9 cellular contexts compared by ENCODE assay signal in genomic region chr19:19463348-19464117, GRCh38. TPM values are rescaled to one million over a fixed set of nuclear protein-coding genes. Genes with fewer than 3 reads are reported as not detected.
DNase-seq lines count a peak whose midpoint lies in the region; TF ChIP-seq lines count a peak whose summit lies in the region.
"Had no signal": no experiment of that assay in that cellular context is flagged by ENCODE, and none has a peak within 500 bp of the region (broad histone marks: within the 10 kb centered on the region; RNA-seq: fewer than 3 reads in every experiment).

No MANE protein-coding gene starts in this region.

- H3K9me3 Mint-ChIP-seq in nephron progenitor cell: peaks cover 32% of the 10 kb centered on the region

- CTCF ChIA-PET in AG04450 (lab: Charles Lee): no interaction called here

- H3K9me3 ChIP-seq in AG04450 (ENCODE audit: control insufficient read depth, insufficient read depth, low read length): peaks cover 28% of the 10 kb centered on the region

- peaks cover 4% of the 10 kb centered on the region for H3K27me3 Mint-ChIP-seq in nephron progenitor cell (ENCODE audit: low read depth, poor library complexity)

- H3K27ac ChIP-seq in AG04450 (ENCODE audit: low read depth, low read length) (peak overlapping the region; percentile 84), epithelial cell of prostate (peak overlapping the region; percentile 46)

- peak overlapping the region; percentile 72 for H3K4me3 Mint-ChIP-seq in nephron progenitor cell

- peak overlapping the region; percentile 91 for H3K27ac Mint-ChIP-seq in nephron progenitor cell

- TF ChIP-seq CTCF in AG04450 (IDR thresholded peaks at IDR 0.05; ENCODE audit: low read depth, low read length): no peak
- TF ChIP-seq CTCF in nephron progenitor cell (IDR thresholded peaks at IDR 0.05): no peak
- TF ChIP-seq CTCF in GM13977 (IDR thresholded peaks at IDR 0.05; ENCODE audit: extremely low read depth, insufficient read depth, missing control alignments): no peak

- H3K4me3 ChIP-seq in AG04450 (ENCODE audit: low read depth, low read length): 0 out of 2 replicates have a peak overlapping the region, but pooled peaks have one; percentile 10

- no peaks in the 10 kb centered on the region for H3K27me3 ChIP-seq in AG04450 (ENCODE audit: control insufficient read depth, insufficient read depth, low read length)

- peaks cover 64% of the 10 kb centered on the region for H3K4me1 Mint-ChIP-seq in nephron progenitor cell

- POLR2A ChIA-PET in AG04450 (lab: Yijun Ruan, JAX): interaction anchor here (0.6 to 1.3 kb wide), 3 partner anchors 22 to 124 kb away, joined by 3 to 5 read pairs (median 3); partner anchors contain the start of gene GATAD2A

- no peak for DNase-seq in AG04450 (ENCODE audit: low read depth, low spot score)
- peak; percentile 93 for DNase-seq in LHCN-M2 (ENCODE audit: low read depth)
- no peak for DNase-seq in epithelial cell of prostate (ENCODE audit: low read depth, low spot score)
- no peak for DNase-seq in nephron progenitor cell
- DNase-seq in SHP77 (lab: John Stamatoyannopoulos, UW): no peak
- no peak for DNase-seq in ACHN
- no peak for DNase-seq in GM13977 (ENCODE audit: low spot score)
- DNase-seq in activated CD4-positive, CD25-positive, alpha-beta regulatory T cell treated with anti-CD3 and anti-CD28 coated beads, Interleukin-2, amount 50 U/mL, for 72 hours: no peak
- DNase-seq: Kasumi-1 had no signal

- in situ Hi-C loops in ACHN (cut with HindIII; ENCODE audit: low pct_ligation_motif_present, low pct_unique_long_range_greater_than_20kb, low sequenced_read_pairs): no loop called here
- in situ Hi-C loops in GM13977 (cut with MboI; ENCODE audit: low pct_unique_long_range_greater_than_20kb, low sequenced_read_pairs, unreplicated experiment): no loop called here

- peaks cover 43% of the 10 kb centered on the region for H3K36me3 Mint-ChIP-seq in nephron progenitor cell (ENCODE audit: low read depth)

RNA-seq across cellular contexts. Expression of gene TSSK6, which starts 51.8 kb away (rescaled TPM):
- polyA plus RNA-seq in AG04450 (2011; rRNA removed): 1.0 and 1.7 TPM in 2 replicates
- 0.48 and 0.60 TPM in 2 replicates for polyA minus RNA-seq in AG04450 (2011; rRNA and poly(A)+ RNA removed)
- total RNA-seq in LHCN-M2 (2014; rRNA removed): 2.4 TPM in 2 replicates
- 1.3 TPM for polyA plus RNA-seq in LHCN-M2 (2012)

RNA-seq across cellular contexts. Expression of gene NDUFA13, which starts 52.5 kb away (rescaled TPM):
- polyA plus RNA-seq in AG04450 (2011; rRNA removed): 388 and 454 TPM in 2 replicates
- 86.2 and 132 TPM in 2 replicates for polyA minus RNA-seq in AG04450 (2011; rRNA and poly(A)+ RNA removed)
- total RNA-seq in LHCN-M2 (2014; rRNA removed): 20.2 and 32.4 TPM in 2 replicates
- polyA plus RNA-seq in LHCN-M2 (2012): 771 TPM

RNA-seq across cellular contexts. Expression of gene GATAD2A, which starts 58.1 kb away (rescaled TPM):
- 22.0 and 23.4 TPM in 2 replicates for polyA plus RNA-seq in AG04450 (2011; rRNA removed)
- 16.6 and 23.3 TPM in 2 replicates for polyA minus RNA-seq in AG04450 (2011; rRNA and poly(A)+ RNA removed)
- 60.7 and 64.1 TPM in 2 replicates for total RNA-seq in LHCN-M2 (2014; rRNA removed)
- polyA plus RNA-seq in LHCN-M2 (2012): 44.2 TPM
